ENCODE assay signal across 1 cellular context in the genomic region with DNA sequence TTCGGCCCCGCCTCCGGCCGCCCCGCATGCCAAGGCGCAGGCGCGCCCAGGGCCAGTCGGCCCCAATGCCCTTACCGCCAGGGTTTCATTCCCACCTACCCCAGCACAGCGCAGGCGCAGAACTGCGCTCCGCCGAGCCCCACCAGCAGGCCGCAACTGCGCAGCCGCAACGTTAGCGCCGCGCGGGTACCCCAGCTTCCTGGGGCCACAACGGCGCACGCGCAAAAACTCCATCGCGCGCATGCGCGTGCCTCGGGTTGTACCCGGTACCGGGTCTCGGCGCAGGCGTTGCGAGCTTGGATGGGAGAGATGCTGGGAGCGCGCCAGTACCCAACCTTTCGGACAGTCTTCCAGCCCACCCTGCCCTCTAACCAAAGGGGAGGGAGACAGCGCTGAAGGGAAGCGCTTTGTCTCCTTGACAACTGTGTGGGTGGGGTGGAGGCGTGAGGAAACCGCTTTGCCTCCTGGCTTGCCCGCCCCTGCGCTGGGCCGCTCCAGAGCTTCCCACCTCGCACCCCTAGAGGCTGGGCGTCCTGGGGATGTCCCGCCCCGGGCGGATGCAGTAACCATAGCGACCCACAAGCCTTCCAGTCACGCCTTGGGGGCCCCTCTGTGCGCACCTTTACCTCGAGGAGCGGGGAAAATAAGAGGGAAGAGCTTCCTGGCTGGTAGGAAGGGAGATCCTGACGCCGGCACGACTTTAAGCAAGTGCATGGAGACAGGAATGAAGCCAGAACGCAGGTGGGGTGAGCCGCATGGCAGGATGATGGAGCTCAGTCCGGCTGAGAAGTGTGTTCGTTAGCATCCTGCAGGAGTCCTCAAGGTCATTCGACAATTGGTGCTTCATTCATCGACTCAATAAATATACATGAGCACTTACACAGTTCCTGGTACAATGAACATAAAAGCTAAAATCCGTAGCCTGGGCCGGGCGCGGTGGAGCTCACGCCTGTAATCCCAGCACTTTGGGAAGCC.
TF ChIP-seq lines count a peak whose summit lies in the region.

No MANE protein-coding gene starts in this region.

TF ChIP-seq in K562, 482 proteins besides CTCF, POLR2A, EP300 and RAD21 (continued from another document and continues in another):
- TF ChIP-seq, protein P1, sequence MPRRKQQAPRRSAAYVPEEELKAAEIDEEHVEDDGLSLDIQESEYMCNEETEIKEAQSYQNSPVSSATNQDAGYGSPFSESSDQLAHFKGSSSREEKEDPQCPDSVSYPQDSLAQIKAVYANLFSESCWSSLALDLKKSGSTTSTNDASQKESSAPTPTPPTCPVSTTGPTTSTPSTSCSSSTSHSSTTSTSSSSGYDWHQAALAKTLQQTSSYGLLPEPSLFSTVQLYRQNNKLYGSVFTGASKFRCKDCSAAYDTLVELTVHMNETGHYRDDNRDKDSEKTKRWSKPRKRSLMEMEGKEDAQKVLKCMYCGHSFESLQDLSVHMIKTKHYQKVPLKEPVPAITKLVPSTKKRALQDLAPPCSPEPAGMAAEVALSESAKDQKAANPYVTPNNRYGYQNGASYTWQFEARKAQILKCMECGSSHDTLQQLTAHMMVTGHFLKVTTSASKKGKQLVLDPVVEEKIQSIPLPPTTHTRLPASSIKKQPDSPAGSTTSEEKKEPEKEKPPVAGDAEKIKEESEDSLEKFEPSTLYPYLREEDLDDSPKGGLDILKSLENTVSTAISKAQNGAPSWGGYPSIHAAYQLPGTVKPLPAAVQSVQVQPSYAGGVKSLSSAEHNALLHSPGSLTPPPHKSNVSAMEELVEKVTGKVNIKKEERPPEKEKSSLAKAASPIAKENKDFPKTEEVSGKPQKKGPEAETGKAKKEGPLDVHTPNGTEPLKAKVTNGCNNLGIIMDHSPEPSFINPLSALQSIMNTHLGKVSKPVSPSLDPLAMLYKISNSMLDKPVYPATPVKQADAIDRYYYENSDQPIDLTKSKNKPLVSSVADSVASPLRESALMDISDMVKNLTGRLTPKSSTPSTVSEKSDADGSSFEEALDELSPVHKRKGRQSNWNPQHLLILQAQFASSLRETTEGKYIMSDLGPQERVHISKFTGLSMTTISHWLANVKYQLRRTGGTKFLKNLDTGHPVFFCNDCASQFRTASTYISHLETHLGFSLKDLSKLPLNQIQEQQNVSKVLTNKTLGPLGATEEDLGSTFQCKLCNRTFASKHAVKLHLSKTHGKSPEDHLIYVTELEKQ (CRISPR knock-in tag; IDR thresholded peaks at IDR 0.05), result no peak
- TF ChIP-seq SUPT5H (IDR thresholded peaks at IDR 0.05) (peak; percentile 72), TAF15 (IDR thresholded peaks at IDR 0.05; ENCODE audit: low read depth, low read length) (no peak), PHTF2 (CRISPR knock-in tag; IDR thresholded peaks at IDR 0.05) (no peak), PURB (CRISPR knock-in tag; IDR thresholded peaks at IDR 0.05; ENCODE audit: low read depth) (no peak), ZNF586 (CRISPR knock-in tag; conservative IDR thresholded peaks at IDR 0.05) (no peak), HNRNPLL (IDR thresholded peaks at IDR 0.05; ENCODE audit: low read depth, low read length, poor library complexity, severe bottlenecking) (peak; percentile 70), POLR2B (IDR thresholded peaks at IDR 0.05; ENCODE audit: low read depth, partially characterized antibody) (peak; percentile 96), TEAD2 (tag; IDR thresholded peaks at IDR 0.05) (no peak), MCM7 (IDR thresholded peaks at IDR 0.05) (no peak), GABPB2 (CRISPR knock-in tag; conservative IDR thresholded peaks at IDR 0.05) (no peak), DNMT1 (IDR thresholded peaks at IDR 0.05) (no peak), ZNF444 (CRISPR knock-in tag; IDR thresholded peaks at IDR 0.05) (no peak), SAP30 (IDR thresholded peaks at IDR 0.05; ENCODE audit: borderline replicate concordance, insufficient read depth, low read depth, low read length, poor library complexity, severe bottlenecking) (peak; percentile 37), ZNF133 (CRISPR knock-in tag; IDR thresholded peaks at IDR 0.05) (no peak), ZNF717 (CRISPR knock-in tag; IDR thresholded peaks at IDR 0.05) (no peak), ZNF347 (CRISPR knock-in tag; IDR thresholded peaks at IDR 0.05; ENCODE audit: low read depth) (no peak), IFI16 (CRISPR knock-in tag; IDR thresholded peaks at IDR 0.05) (no peak), RHOXF2B (CRISPR knock-in tag; conservative IDR thresholded peaks at IDR 0.05) (no peak), STAT5A (IDR thresholded peaks at IDR 0.05; ENCODE audit: borderline replicate concordance, low read length) (no peak), IRF2 (CRISPR knock-in tag; IDR thresholded peaks at IDR 0.05) (no peak), RBM39 (optimal IDR thresholded peaks at IDR 0.05; ENCODE audit: low read depth, low read length) (no peak), CBFA2T2 (conservative IDR thresholded peaks at IDR 0.05) (no peak), TCF3 (CRISPR knock-in tag; IDR thresholded peaks at IDR 0.05) (no peak), MECOM (CRISPR knock-in tag; IDR thresholded peaks at IDR 0.05) (no peak), NR1H2 (CRISPR knock-in tag; IDR thresholded peaks at IDR 0.05) (no peak), STAG1 (CRISPR knock-in tag; IDR thresholded peaks at IDR 0.05; ENCODE audit: borderline replicate concordance) (no peak), LARP7 (IDR thresholded peaks at IDR 0.05) (no peak), NBN (IDR thresholded peaks at IDR 0.05; ENCODE audit: low read depth) (no peak), PYGO2 (tag; IDR thresholded peaks at IDR 0.05) (no peak), POLR2AphosphoS2 (IDR thresholded peaks at IDR 0.05; ENCODE audit: low read length) (no peak)
- TF ChIP-seq, protein P2, sequence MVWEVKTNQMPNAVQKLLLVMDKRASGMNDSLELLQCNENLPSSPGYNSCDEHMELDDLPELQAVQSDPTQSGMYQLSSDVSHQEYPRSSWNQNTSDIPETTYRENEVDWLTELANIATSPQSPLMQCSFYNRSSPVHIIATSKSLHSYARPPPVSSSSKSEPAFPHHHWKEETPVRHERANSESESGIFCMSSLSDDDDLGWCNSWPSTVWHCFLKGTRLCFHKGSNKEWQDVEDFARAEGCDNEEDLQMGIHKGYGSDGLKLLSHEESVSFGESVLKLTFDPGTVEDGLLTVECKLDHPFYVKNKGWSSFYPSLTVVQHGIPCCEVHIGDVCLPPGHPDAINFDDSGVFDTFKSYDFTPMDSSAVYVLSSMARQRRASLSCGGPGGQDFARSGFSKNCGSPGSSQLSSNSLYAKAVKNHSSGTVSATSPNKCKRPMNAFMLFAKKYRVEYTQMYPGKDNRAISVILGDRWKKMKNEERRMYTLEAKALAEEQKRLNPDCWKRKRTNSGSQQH (CRISPR knock-in tag; IDR thresholded peaks at IDR 0.05), result no peak
- TF ChIP-seq, protein P3, sequence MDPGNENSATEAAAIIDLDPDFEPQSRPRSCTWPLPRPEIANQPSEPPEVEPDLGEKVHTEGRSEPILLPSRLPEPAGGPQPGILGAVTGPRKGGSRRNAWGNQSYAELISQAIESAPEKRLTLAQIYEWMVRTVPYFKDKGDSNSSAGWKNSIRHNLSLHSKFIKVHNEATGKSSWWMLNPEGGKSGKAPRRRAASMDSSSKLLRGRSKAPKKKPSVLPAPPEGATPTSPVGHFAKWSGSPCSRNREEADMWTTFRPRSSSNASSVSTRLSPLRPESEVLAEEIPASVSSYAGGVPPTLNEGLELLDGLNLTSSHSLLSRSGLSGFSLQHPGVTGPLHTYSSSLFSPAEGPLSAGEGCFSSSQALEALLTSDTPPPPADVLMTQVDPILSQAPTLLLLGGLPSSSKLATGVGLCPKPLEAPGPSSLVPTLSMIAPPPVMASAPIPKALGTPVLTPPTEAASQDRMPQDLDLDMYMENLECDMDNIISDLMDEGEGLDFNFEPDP (CRISPR knock-in tag; IDR thresholded peaks at IDR 0.05), result 0 out of 2 replicates have a peak, but pooled peaks have one; percentile 16
- TF ChIP-seq, protein P4, sequence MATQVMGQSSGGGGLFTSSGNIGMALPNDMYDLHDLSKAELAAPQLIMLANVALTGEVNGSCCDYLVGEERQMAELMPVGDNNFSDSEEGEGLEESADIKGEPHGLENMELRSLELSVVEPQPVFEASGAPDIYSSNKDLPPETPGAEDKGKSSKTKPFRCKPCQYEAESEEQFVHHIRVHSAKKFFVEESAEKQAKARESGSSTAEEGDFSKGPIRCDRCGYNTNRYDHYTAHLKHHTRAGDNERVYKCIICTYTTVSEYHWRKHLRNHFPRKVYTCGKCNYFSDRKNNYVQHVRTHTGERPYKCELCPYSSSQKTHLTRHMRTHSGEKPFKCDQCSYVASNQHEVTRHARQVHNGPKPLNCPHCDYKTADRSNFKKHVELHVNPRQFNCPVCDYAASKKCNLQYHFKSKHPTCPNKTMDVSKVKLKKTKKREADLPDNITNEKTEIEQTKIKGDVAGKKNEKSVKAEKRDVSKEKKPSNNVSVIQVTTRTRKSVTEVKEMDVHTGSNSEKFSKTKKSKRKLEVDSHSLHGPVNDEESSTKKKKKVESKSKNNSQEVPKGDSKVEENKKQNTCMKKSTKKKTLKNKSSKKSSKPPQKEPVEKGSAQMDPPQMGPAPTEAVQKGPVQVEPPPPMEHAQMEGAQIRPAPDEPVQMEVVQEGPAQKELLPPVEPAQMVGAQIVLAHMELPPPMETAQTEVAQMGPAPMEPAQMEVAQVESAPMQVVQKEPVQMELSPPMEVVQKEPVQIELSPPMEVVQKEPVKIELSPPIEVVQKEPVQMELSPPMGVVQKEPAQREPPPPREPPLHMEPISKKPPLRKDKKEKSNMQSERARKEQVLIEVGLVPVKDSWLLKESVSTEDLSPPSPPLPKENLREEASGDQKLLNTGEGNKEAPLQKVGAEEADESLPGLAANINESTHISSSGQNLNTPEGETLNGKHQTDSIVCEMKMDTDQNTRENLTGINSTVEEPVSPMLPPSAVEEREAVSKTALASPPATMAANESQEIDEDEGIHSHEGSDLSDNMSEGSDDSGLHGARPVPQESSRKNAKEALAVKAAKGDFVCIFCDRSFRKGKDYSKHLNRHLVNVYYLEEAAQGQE (CRISPR knock-in tag; IDR thresholded peaks at IDR 0.05; ENCODE audit: low read depth), result peak; percentile 48
- TF ChIP-seq, protein P5, sequence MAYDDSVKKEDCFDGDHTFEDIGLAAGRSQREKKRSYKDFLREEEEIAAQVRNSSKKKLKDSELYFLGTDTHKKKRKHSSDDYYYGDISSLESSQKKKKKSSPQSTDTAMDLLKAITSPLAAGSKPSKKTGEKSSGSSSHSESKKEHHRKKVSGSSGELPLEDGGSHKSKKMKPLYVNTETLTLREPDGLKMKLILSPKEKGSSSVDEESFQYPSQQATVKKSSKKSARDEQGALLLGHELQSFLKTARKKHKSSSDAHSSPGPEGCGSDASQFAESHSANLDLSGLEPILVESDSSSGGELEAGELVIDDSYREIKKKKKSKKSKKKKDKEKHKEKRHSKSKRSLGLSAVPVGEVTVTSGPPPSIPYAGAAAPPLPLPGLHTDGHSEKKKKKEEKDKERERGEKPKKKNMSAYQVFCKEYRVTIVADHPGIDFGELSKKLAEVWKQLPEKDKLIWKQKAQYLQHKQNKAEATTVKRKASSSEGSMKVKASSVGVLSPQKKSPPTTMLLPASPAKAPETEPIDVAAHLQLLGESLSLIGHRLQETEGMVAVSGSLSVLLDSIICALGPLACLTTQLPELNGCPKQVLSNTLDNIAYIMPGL (CRISPR knock-in tag; IDR thresholded peaks at IDR 0.05), result no peak
- TF ChIP-seq, protein P6, sequence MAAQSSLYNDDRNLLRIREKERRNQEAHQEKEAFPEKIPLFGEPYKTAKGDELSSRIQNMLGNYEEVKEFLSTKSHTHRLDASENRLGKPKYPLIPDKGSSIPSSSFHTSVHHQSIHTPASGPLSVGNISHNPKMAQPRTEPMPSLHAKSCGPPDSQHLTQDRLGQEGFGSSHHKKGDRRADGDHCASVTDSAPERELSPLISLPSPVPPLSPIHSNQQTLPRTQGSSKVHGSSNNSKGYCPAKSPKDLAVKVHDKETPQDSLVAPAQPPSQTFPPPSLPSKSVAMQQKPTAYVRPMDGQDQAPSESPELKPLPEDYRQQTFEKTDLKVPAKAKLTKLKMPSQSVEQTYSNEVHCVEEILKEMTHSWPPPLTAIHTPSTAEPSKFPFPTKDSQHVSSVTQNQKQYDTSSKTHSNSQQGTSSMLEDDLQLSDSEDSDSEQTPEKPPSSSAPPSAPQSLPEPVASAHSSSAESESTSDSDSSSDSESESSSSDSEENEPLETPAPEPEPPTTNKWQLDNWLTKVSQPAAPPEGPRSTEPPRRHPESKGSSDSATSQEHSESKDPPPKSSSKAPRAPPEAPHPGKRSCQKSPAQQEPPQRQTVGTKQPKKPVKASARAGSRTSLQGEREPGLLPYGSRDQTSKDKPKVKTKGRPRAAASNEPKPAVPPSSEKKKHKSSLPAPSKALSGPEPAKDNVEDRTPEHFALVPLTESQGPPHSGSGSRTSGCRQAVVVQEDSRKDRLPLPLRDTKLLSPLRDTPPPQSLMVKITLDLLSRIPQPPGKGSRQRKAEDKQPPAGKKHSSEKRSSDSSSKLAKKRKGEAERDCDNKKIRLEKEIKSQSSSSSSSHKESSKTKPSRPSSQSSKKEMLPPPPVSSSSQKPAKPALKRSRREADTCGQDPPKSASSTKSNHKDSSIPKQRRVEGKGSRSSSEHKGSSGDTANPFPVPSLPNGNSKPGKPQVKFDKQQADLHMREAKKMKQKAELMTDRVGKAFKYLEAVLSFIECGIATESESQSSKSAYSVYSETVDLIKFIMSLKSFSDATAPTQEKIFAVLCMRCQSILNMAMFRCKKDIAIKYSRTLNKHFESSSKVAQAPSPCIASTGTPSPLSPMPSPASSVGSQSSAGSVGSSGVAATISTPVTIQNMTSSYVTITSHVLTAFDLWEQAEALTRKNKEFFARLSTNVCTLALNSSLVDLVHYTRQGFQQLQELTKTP (IDR thresholded peaks at IDR 0.05; ENCODE audit: low read depth in 1 of 2, partially characterized antibody in 2 of 2), result no peak
- TF ChIP-seq, protein P7, sequence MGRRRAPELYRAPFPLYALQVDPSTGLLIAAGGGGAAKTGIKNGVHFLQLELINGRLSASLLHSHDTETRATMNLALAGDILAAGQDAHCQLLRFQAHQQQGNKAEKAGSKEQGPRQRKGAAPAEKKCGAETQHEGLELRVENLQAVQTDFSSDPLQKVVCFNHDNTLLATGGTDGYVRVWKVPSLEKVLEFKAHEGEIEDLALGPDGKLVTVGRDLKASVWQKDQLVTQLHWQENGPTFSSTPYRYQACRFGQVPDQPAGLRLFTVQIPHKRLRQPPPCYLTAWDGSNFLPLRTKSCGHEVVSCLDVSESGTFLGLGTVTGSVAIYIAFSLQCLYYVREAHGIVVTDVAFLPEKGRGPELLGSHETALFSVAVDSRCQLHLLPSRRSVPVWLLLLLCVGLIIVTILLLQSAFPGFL (CRISPR knock-in tag; IDR thresholded peaks at IDR 0.05), result no peak
- TF ChIP-seq, protein P8, sequence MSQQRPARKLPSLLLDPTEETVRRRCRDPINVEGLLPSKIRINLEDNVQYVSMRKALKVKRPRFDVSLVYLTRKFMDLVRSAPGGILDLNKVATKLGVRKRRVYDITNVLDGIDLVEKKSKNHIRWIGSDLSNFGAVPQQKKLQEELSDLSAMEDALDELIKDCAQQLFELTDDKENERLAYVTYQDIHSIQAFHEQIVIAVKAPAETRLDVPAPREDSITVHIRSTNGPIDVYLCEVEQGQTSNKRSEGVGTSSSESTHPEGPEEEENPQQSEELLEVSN (IDR thresholded peaks at IDR 0.05; ENCODE audit: borderline replicate concordance in 1 of 2, extremely low read depth in 1 of 2, insufficient read depth in 1 of 2, insufficient read length in 1 of 2, low read depth in 1 of 2, low read length in 1 of 2, poor library complexity in 1 of 2, severe bottlenecking in 1 of 2), result peak; percentile 46 to 56
